ENCODE assay signal across 7 cellular contexts in genomic region chr1:1012736-1013104, GRCh38. TPM values are rescaled to one million over a fixed set of nuclear protein-coding genes. Genes with fewer than 3 reads are reported as not detected.
DNase-seq lines count a peak whose midpoint lies in the region; ATAC-seq and TF ChIP-seq lines count a peak whose summit lies in the region.
"Not testable (repeated sequence)": the region's sequence is repeated elsewhere in the genome, so short reads cannot be mapped to it uniquely, and the experiment has no call there.

No MANE protein-coding gene starts in this region.

- H3K4me3 Mint-ChIP-seq in activated CD8-positive, alpha-beta T cell treated with anti-CD3 and anti-CD28 coated beads, Interleukin-2, amount 10 ng/mL, durations not matched to agents 7 days and 5 days, result peak overlapping the region; percentile 97
- peak overlapping the region; percentile 98 for H3K4me3 Mint-ChIP-seq in central memory CD8-positive, alpha-beta T cell

- not testable (repeated sequence) for TF ChIP-seq CTCF in Loucy (conservative IDR thresholded peaks at IDR 0.05; ENCODE audit: low read length); cardiac muscle cell (IDR thresholded peaks at IDR 0.05; ENCODE audit: low read depth, low read length); mucosa of descending colon (IDR thresholded peaks at IDR 0.05)

- intact Hi-C loops in mucosa of descending colon (cut with DNase I, micrococcal nuclease), result not testable (repeated sequence)

- H3K4me2 ChIP-seq in Loucy (ENCODE audit: low read depth, low read length, poor library complexity, severe bottlenecking), result peak overlapping the region; percentile 92

- peak overlapping the region; percentile 72 for H2AFZ ChIP-seq in Loucy (ENCODE audit: low read length)

- peak; percentile 5 for ATAC-seq in GM18867 (IDR thresholded peaks at IDR 0.05; ENCODE audit: unreplicated experiment)
- ATAC-seq in activated CD8-positive, alpha-beta T cell treated with anti-CD3 and anti-CD28 coated beads, Interleukin-2, amount 10 ng/mL, durations not matched to agents 7 days and 5 days, result peak; percentile 6
- peak; percentile 12 for ATAC-seq in central memory CD8-positive, alpha-beta T cell (replicated peaks; ENCODE audit: extremely low read depth, poor library complexity, severe bottlenecking)
- ATAC-seq in mucosa of descending colon, result not testable (repeated sequence)

- H3K36me3 Mint-ChIP-seq in activated CD8-positive, alpha-beta T cell treated with anti-CD3 and anti-CD28 coated beads, Interleukin-2, amount 10 ng/mL, durations not matched to agents 7 days and 5 days (ENCODE audit: low read depth), result peaks cover 45% of the 10 kb centered on the region
- H3K36me3 Mint-ChIP-seq in central memory CD8-positive, alpha-beta T cell (ENCODE audit: insufficient read depth), result peaks cover 12% of the 10 kb centered on the region

- H3K27me3 Mint-ChIP-seq in activated CD8-positive, alpha-beta T cell treated with anti-CD3 and anti-CD28 coated beads, Interleukin-2, amount 10 ng/mL, durations not matched to agents 7 days and 5 days (ENCODE audit: low read depth), result not testable (repeated sequence)
- H3K27me3 Mint-ChIP-seq in central memory CD8-positive, alpha-beta T cell, result peaks cover 15% of the 10 kb centered on the region

- peaks cover 45% of the 10 kb centered on the region for H3K4me1 Mint-ChIP-seq in activated CD8-positive, alpha-beta T cell treated with anti-CD3 and anti-CD28 coated beads, Interleukin-2, amount 10 ng/mL, durations not matched to agents 7 days and 5 days (ENCODE audit: low read depth)
- peaks cover 27% of the 10 kb centered on the region for H3K4me1 Mint-ChIP-seq in central memory CD8-positive, alpha-beta T cell

- DNase-seq in activated CD8-positive, alpha-beta T cell treated with anti-CD3 and anti-CD28 coated beads, Interleukin-2, amount 10 ng/mL, durations not matched to agents 7 days and 5 days; central memory CD8-positive, alpha-beta T cell (ENCODE audit: low spot score in 2 of 2); cardiac muscle cell (ENCODE audit: low read depth in 1 of 2, low spot score in 1 of 2): not testable (repeated sequence)
- peak in 2 of 3 donors; percentile 31 to 35 for DNase-seq in mucosa of descending colon

- H3K27ac ChIP-seq in cardiac muscle cell, result peak overlapping the region; percentile 71
- peak overlapping the region; percentile 68 for H3K27ac ChIP-seq in skeletal muscle tissue (ENCODE audit: low read depth, low read length)

- not testable (repeated sequence) for H3K79me2 ChIP-seq in Loucy (ENCODE audit: insufficient read depth, low read length)

- POLR2A ChIA-PET in activated CD8-positive, alpha-beta T cell treated with anti-CD3 and anti-CD28 coated beads, Interleukin-2, amount 10 ng/mL, durations not matched to agents 7 days and 5 days (lab: Charles Lee), result interaction anchor here (0.5 to 3.1 kb wide), 6 partner anchors 10 to 218 kb away, joined by 3 to 29 read pairs (median 3); no protein-coding TSS in a partner anchor

- not testable (repeated sequence) for H3K9me2 ChIP-seq in Loucy (replicated peaks; ENCODE audit: low read depth, low read length)

- H3K36me3 ChIP-seq in Loucy (ENCODE audit: insufficient read depth, low read length); cardiac muscle cell; mucosa of descending colon (ENCODE audit: low read depth); skeletal muscle tissue (ENCODE audit: control insufficient read depth in 3 of 3, insufficient read depth in 3 of 3, low read length in 3 of 3): not testable (repeated sequence)

- not testable (repeated sequence) for H3K9me3 Mint-ChIP-seq in activated CD8-positive, alpha-beta T cell treated with anti-CD3 and anti-CD28 coated beads, Interleukin-2, amount 10 ng/mL, durations not matched to agents 7 days and 5 days (ENCODE audit: insufficient read depth); central memory CD8-positive, alpha-beta T cell

- not testable (repeated sequence) for H3K27me3 ChIP-seq in Loucy (ENCODE audit: insufficient read depth, low read length, poor library complexity, severe bottlenecking); cardiac muscle cell; skeletal muscle tissue (ENCODE audit: control insufficient read depth in 3 of 3, insufficient read depth in 3 of 3, low read length in 3 of 3)

- H3K9me3 ChIP-seq in Loucy (ENCODE audit: insufficient read depth, low read depth, low read length); cardiac muscle cell (ENCODE audit: low read depth); mucosa of descending colon; skeletal muscle tissue (ENCODE audit: control insufficient read depth in 3 of 3, low read length in 3 of 3): not testable (repeated sequence)

- H3K4me1 ChIP-seq in Loucy (ENCODE audit: insufficient read depth, low read length, poor library complexity, severe bottlenecking), result peaks cover 27% of the 10 kb centered on the region
- H3K4me1 ChIP-seq in cardiac muscle cell (ENCODE audit: low read depth); mucosa of descending colon (ENCODE audit: low read depth): not testable (repeated sequence)
- peaks cover 14 to 18% (median 16%) of the 10 kb centered on the region in 3 donors for H3K4me1 ChIP-seq in skeletal muscle tissue (ENCODE audit: control insufficient read depth in 3 of 3, insufficient read depth in 3 of 3, low read length in 3 of 3)

- not testable (repeated sequence) for H3F3A ChIP-seq in Loucy (ENCODE audit: low read depth)

- CTCF ChIA-PET in activated CD8-positive, alpha-beta T cell treated with anti-CD3 and anti-CD28 coated beads, Interleukin-2, amount 10 ng/mL, durations not matched to agents 7 days and 5 days (lab: Charles Lee), result interaction anchor here (0.8 to 4.5 kb wide), 7 partner anchors 10 to 359 kb away, joined by 3 to 31 read pairs (median 8); no protein-coding TSS in a partner anchor

- H3K9ac ChIP-seq in Loucy (ENCODE audit: low read depth, low read length, poor library complexity, severe bottlenecking), result peak overlapping the region; percentile 80
- H3K9ac ChIP-seq in skeletal muscle tissue (ENCODE audit: low read depth in 1 of 3, low read length in 3 of 3), result peak overlapping the region; percentile 71 to 89 (median 71)

- H4K20me1 ChIP-seq in Loucy (ENCODE audit: insufficient read depth, low read length, poor library complexity, severe bottlenecking), result not testable (repeated sequence)

- H3K4me3 ChIP-seq in Loucy (ENCODE audit: low read length, poor library complexity, severe bottlenecking), result peak overlapping the region; percentile 77
- peak overlapping the region; percentile 17 for H3K4me3 ChIP-seq in cardiac muscle cell
- peak overlapping the region; percentile 29 for H3K4me3 ChIP-seq in mucosa of descending colon
- peak overlapping the region; percentile 75 to 97 (median 86) for H3K4me3 ChIP-seq in skeletal muscle tissue (ENCODE audit: low read length in 3 of 3)

- H3K27ac Mint-ChIP-seq in activated CD8-positive, alpha-beta T cell treated with anti-CD3 and anti-CD28 coated beads, Interleukin-2, amount 10 ng/mL, durations not matched to agents 7 days and 5 days, result peak overlapping the region; percentile 99
- H3K27ac Mint-ChIP-seq in central memory CD8-positive, alpha-beta T cell (ENCODE audit: low read depth), result peak overlapping the region; percentile 99

RNA-seq across cellular contexts. Expression of gene ISG15, which starts 0.6 kb away (rescaled TPM):
- 100 to 1,000 TPM; 385 to 413 TPM for total RNA-seq in activated CD8-positive, alpha-beta T cell treated with anti-CD3 and anti-CD28 coated beads, Interleukin-2, amount 10 ng/mL, durations not matched to agents 7 days and 5 days
- 73.4 and 111 TPM in 2 replicates for total RNA-seq in cardiac muscle cell
- 68.2 and 110 TPM in 2 replicates for polyA plus RNA-seq in cardiac muscle cell
- 10 to 100 TPM; 37.5 to 41.7 (median 38.7) TPM for total RNA-seq in mucosa of descending colon
- total RNA-seq in skeletal muscle tissue, result 23.5 TPM

RNA-seq across cellular contexts. Expression of gene AGRN, which starts 7.2 kb away (rescaled TPM):
- 10 to 100 TPM; 12.4 to 14.6 TPM for total RNA-seq in activated CD8-positive, alpha-beta T cell treated with anti-CD3 and anti-CD28 coated beads, Interleukin-2, amount 10 ng/mL, durations not matched to agents 7 days and 5 days
- 95.5 and 154 TPM in 2 replicates for total RNA-seq in cardiac muscle cell
- polyA plus RNA-seq in cardiac muscle cell, result 23.5 and 30.6 TPM in 2 replicates
- total RNA-seq in mucosa of descending colon, result 10 to 100 TPM; 32.0 to 54.4 (median 40.6) TPM
- 14.6 TPM for total RNA-seq in skeletal muscle tissue

RNA-seq across cellular contexts. Expression of gene HES4, which starts 12.8 kb away (rescaled TPM):
- total RNA-seq in activated CD8-positive, alpha-beta T cell treated with anti-CD3 and anti-CD28 coated beads, Interleukin-2, amount 10 ng/mL, durations not matched to agents 7 days and 5 days, result under 1 TPM; 0.45 to 0.50 TPM
- total RNA-seq in cardiac muscle cell, result 54.4 and 89.4 TPM in 2 replicates
- polyA plus RNA-seq in cardiac muscle cell, result 45.7 and 83.6 TPM in 2 replicates
- total RNA-seq in mucosa of descending colon, result 10 to 100 TPM; 10.3 to 22.7 (median 21.1) TPM
- 7.3 TPM for total RNA-seq in skeletal muscle tissue

RNA-seq across cellular contexts. Expression of gene PERM1, which starts 30.8 kb away (rescaled TPM):
- not detected for total RNA-seq in activated CD8-positive, alpha-beta T cell treated with anti-CD3 and anti-CD28 coated beads, Interleukin-2, amount 10 ng/mL, durations not matched to agents 7 days and 5 days
- 0.49 and 1.0 TPM in 2 replicates for total RNA-seq in cardiac muscle cell
- polyA plus RNA-seq in cardiac muscle cell, result 0.71 and 0.77 TPM in 2 replicates
- total RNA-seq in mucosa of descending colon, result under 1 TPM in 1 of 3 donors, not detected in 2; 0.24 TPM
- total RNA-seq in skeletal muscle tissue, result 3.1 TPM

RNA-seq across cellular contexts. Expression of gene PLEKHN1, which starts 46.4 kb away (rescaled TPM):
- total RNA-seq in activated CD8-positive, alpha-beta T cell treated with anti-CD3 and anti-CD28 coated beads, Interleukin-2, amount 10 ng/mL, durations not matched to agents 7 days and 5 days, result 1 to 10 TPM; 1.7 to 2.2 TPM
- total RNA-seq in cardiac muscle cell (0.36 TPM in 1 of 2 replicates, not detected in the other), mucosa of descending colon (under 1 TPM; 0.23 to 0.99 (median 0.32) TPM), skeletal muscle tissue (not detected)
- polyA plus RNA-seq in cardiac muscle cell, result 0.60 TPM in 2 replicates

Comparison
In these comparisons a context has a peak if more than half of its experiments do, and no peak if none do; other contexts are left out.
1. H3K4me3 ChIP-seq: peak in every context shown above with its lines; median percentile 86 in skeletal muscle tissue; 77 in Loucy; 29 in mucosa of descending colon; 17 in cardiac muscle cell.